8 cellular contexts compared by ENCODE assay signal in the genomic region with DNA sequence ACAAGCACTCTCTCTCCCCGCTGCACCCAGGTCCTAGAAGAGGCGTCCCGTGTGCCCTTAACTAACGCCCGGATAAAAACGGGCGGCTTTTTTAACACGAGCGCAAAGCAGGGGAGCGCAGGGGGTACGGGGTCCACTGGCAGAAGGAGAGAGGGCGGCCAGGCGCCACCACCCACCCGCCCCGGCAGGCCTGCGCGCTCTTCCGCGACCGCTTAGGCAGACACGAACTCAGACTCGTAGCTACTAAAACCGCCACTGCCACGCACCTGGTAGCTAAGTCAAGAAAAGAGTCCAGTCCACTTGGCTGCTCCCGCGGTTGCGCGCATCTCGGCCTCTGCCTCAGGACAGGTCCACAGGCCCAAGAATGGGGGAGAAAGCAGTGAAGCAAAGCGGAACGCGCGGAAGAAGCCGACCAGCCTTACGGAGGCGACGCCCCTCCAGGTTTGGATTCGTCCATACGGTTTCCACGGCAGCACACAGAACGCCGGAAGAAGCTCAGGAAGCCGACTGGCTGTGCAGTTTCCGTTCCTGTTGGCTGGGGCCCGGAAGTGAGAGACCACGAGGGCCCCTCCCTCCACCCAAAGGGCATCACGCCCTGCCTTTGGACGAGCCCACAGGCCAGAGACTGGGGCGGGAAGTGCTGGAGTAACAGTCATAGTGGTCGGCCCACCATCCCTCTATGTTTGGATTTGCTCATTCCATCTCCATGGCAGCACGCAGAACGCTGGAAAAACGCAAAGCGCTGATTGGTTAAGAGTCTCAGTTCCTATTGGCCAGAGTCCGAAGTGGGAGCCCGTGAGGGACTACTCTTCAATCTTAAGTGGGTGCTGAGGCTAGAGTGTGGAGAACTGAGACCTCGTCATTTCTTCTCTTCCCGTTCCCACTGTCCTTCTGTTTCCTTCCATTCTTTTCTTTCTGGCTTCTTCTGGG. TPM values are rescaled to one million over a fixed set of nuclear protein-coding genes. Genes with fewer than 3 reads are reported as not detected.
DNase-seq lines count a peak whose midpoint lies in the region; ATAC-seq and TF ChIP-seq lines count a peak whose summit lies in the region.

Gene ULK4, minus strand, starts transcription at position 354 of the 930 bp plus-strand sequence. CDS start 7,344 bp downstream, outside the sequence.

- TF ChIP-seq CTCF in lower leg skin (IDR thresholded peaks at IDR 0.05), result peak in 1 of 3 donors; percentile 5

- H3K9me3 Mint-ChIP-seq in activated CD4-positive, alpha-beta memory T cell treated with anti-CD3 and anti-CD28 coated beads, Interleukin-2, amount 10 ng/mL, durations not matched to agents 7 days and 5 days, result no peaks in the 10 kb centered on the region

- intact Hi-C loops in lower leg skin (cut with DNase I; ENCODE audit: low total_unique reads), result no loop called here

- TF ChIP-seq POLR2A in lower leg skin (IDR thresholded peaks at IDR 0.05), result no peak

- POLR2A ChIA-PET in activated CD4-positive, alpha-beta memory T cell treated with anti-CD3 and anti-CD28 coated beads, Interleukin-2, amount 10 ng/mL, durations not matched to agents 7 days and 5 days (lab: Charles Lee), result interaction anchor here (0.9 to 2.1 kb wide), 9 partner anchors 10 to 762 kb away, joined by 3 to 25 read pairs (median 7); partner anchors contain the start of gene CTNNB1

- no peaks in the 10 kb centered on the region for H3K27me3 Mint-ChIP-seq in activated CD4-positive, alpha-beta memory T cell treated with anti-CD3 and anti-CD28 coated beads, Interleukin-2, amount 10 ng/mL, durations not matched to agents 7 days and 5 days

- no peaks in the 10 kb centered on the region for H3K27me3 ChIP-seq in duodenal mucosa (ENCODE audit: control insufficient read depth in 1 of 2, insufficient read depth in 2 of 2, low read length in 2 of 2)

- ATAC-seq in GM19438 (IDR thresholded peaks at IDR 0.05; ENCODE audit: low read depth, unreplicated experiment), result peak; percentile 91
- peak; percentile 82 for ATAC-seq in HG03575 (IDR thresholded peaks at IDR 0.05; ENCODE audit: extremely low read depth, insufficient number of reproducible peaks, low FRiP score, unreplicated experiment)

- H3K4me1 ChIP-seq in duodenal mucosa (ENCODE audit: control insufficient read depth in 1 of 2, insufficient read depth in 2 of 2, low read length in 2 of 2), result peaks cover 5 to 7% of the 10 kb centered on the region in 2 donors

- peak within 1 kb of the TSS; percentile 85 to 95 for H3K4me3 ChIP-seq in duodenal mucosa (ENCODE audit: low read depth in 1 of 2, low read length in 2 of 2)
- H3K4me3 ChIP-seq in lower leg skin (ENCODE audit: low read depth, poor library complexity, severe bottlenecking), result peak within 1 kb of the TSS; percentile 71

- peak; percentile 99 for DNase-seq in CD1c-positive myeloid dendritic cell (ENCODE audit: extremely low spot score)
- peak; percentile 95 for DNase-seq in NCI-H82 treated with DMSO at 0.1 percent for 48 hours (lab: John Stamatoyannopoulos, UW; ENCODE audit: unreplicated experiment)
- DNase-seq in activated CD4-positive, alpha-beta memory T cell treated with anti-CD3 and anti-CD28 coated beads, Interleukin-2, amount 10 ng/mL, durations not matched to agents 7 days and 5 days, result peak; percentile 97
- peak; percentile 97 to 99 for DNase-seq in lower leg skin (ENCODE audit: low spot score in 2 of 2)
- peak; percentile 82 to 91 for DNase-seq in stimulated activated CD4-positive, alpha-beta T cell treated with anti-CD3 and anti-CD28 coated beads, Interleukin-4, amount 100 ng/mL, for 48 hours (ENCODE audit: low read depth in 2 of 2)

- peak within 1 kb of the TSS; percentile 91 for H3K4me3 Mint-ChIP-seq in activated CD4-positive, alpha-beta memory T cell treated with anti-CD3 and anti-CD28 coated beads, Interleukin-2, amount 10 ng/mL, durations not matched to agents 7 days and 5 days

- H3K4me1 Mint-ChIP-seq in activated CD4-positive, alpha-beta memory T cell treated with anti-CD3 and anti-CD28 coated beads, Interleukin-2, amount 10 ng/mL, durations not matched to agents 7 days and 5 days, result peaks cover 25% of the 10 kb centered on the region

- no peaks in the 10 kb centered on the region for H3K36me3 Mint-ChIP-seq in activated CD4-positive, alpha-beta memory T cell treated with anti-CD3 and anti-CD28 coated beads, Interleukin-2, amount 10 ng/mL, durations not matched to agents 7 days and 5 days (ENCODE audit: low read depth)

- H3K36me3 ChIP-seq in duodenal mucosa (ENCODE audit: control insufficient read depth in 1 of 2, insufficient read depth in 2 of 2, low read length in 2 of 2), result no peaks in the 10 kb centered on the region

- H3K9ac ChIP-seq in duodenal mucosa (ENCODE audit: low read depth in 1 of 2, low read length in 2 of 2), result peak within 1 kb of the TSS; percentile 64 to 69

- H3K27ac Mint-ChIP-seq in activated CD4-positive, alpha-beta memory T cell treated with anti-CD3 and anti-CD28 coated beads, Interleukin-2, amount 10 ng/mL, durations not matched to agents 7 days and 5 days, result peak within 1 kb of the TSS; percentile 89

- peak within 1 kb of the TSS; percentile 45 for H3K27ac ChIP-seq in duodenal mucosa (ENCODE audit: low read depth, low read length)

- H3K9me3 ChIP-seq in duodenal mucosa (ENCODE audit: control insufficient read depth in 1 of 2, low read length in 2 of 2), result no peaks in the 10 kb centered on the region

- 0% methylated on average over 17 to 53 of the region's 58 CpGs for WGBS in lower leg skin, 2 donors

- CTCF ChIA-PET in activated CD4-positive, alpha-beta memory T cell treated with anti-CD3 and anti-CD28 coated beads, Interleukin-2, amount 10 ng/mL, durations not matched to agents 7 days and 5 days (lab: Charles Lee), result interaction anchor here (0.6 to 1.6 kb wide), 5 partner anchors 11 to 1646 kb away, joined by 3 to 5 read pairs (median 4); no protein-coding TSS in a partner anchor

RNA-seq across cellular contexts. Expression of gene ULK4, which starts in this region (rescaled TPM):
- total RNA-seq in activated CD4-positive, alpha-beta memory T cell treated with anti-CD3 and anti-CD28 coated beads, Interleukin-2, amount 10 ng/mL, durations not matched to agents 7 days and 5 days, result 10 to 100 TPM; 14.1 to 18.2 TPM
- total RNA-seq in lower leg skin, result 10 to 100 TPM in 2 of 4 donors, 1 to 10 TPM in 2; 3.2 to 18.7 (median 12.6) TPM

Comparison
In these comparisons a context has a peak if more than half of its experiments do, and no peak if none do; other contexts are left out.
1. Peak in every context shown above with its lines: DNase-seq, ATAC-seq, H3K4me3 ChIP-seq and H3K27ac ChIP-seq.